ENCODE assay signal across 8 cellular contexts in genomic region chr9:87792831-87793288, GRCh38.
DNase-seq lines count a peak whose midpoint lies in the region; ATAC-seq and TF ChIP-seq lines count a peak whose summit lies in the region.

No MANE protein-coding gene starts in this region.

- H3K4me3 ChIP-seq in colonic mucosa = no peak overlapping the region
- no peak overlapping the region for H3K4me3 ChIP-seq in upper lobe of right lung

- H3K9ac ChIP-seq in colonic mucosa (ENCODE audit: low read depth in 2 of 2, low read length in 2 of 2) = no peak overlapping the region

- peak; percentile 89 for ATAC-seq in HG03159 (IDR thresholded peaks at IDR 0.05; ENCODE audit: unreplicated experiment)
- ATAC-seq in SK-N-SH treated with all-trans-retinoic acid at 6 μM for 48 hours = peak; percentile 32; the same call in 1 of the 3 replicates
- peak; percentile 98 for ATAC-seq in upper lobe of right lung

- peak; percentile 45 for DNase-seq in stimulated activated naive CD4-positive, alpha-beta T cell treated with Interleukin-2 at 50 U/mL for 16 hours (lab: John Stamatoyannopoulos, UW)
- DNase-seq in stimulated activated naive CD4-positive, alpha-beta T cell (lab: John Stamatoyannopoulos, UW) = no peak
- DNase-seq in colonic mucosa (peak; percentile 50), mucosa of gallbladder (ENCODE audit: low spot score) (peak; percentile 40), upper lobe of right lung (peak; percentile 81), NCI-H2081 treated with DMSO at 0.1 percent for 48 hours (lab: John Stamatoyannopoulos, UW) (no peak)

- no peaks in the 10 kb centered on the region for H3K4me1 ChIP-seq in colonic mucosa
- H3K4me1 ChIP-seq in upper lobe of right lung = no peaks in the 10 kb centered on the region

- H3K9me3 ChIP-seq in colonic mucosa = no peaks in the 10 kb centered on the region
- H3K9me3 ChIP-seq in upper lobe of right lung = no peaks in the 10 kb centered on the region

- H3K27me3 ChIP-seq in colonic mucosa (no peaks in the 10 kb centered on the region), upper lobe of right lung (no peaks in the 10 kb centered on the region)

- intact Hi-C loops in colonic mucosa (cut with DNase I) (no loop called here), upper lobe of right lung (cut with DNase I) (no loop called here)

- TF ChIP-seq CTCF in colonic mucosa (IDR thresholded peaks at IDR 0.05) (no peak), upper lobe of right lung (IDR thresholded peaks at IDR 0.05) (peak; percentile 26)

- H3K36me3 ChIP-seq in colonic mucosa (no peaks in the 10 kb centered on the region), upper lobe of right lung (no peaks in the 10 kb centered on the region)

- H3K27ac ChIP-seq in colonic mucosa (peak overlapping the region; percentile 20), upper lobe of right lung (peak overlapping the region; percentile 67)

TF ChIP-seq in SK-N-SH treated with all-trans-retinoic acid at 6 μM for 48 hours, 23 proteins besides CTCF, POLR2A, EP300 and RAD21:
- no peak for TF ChIP-seq ZFP3 (CRISPR knock-in tag; IDR thresholded peaks at IDR 0.05)
- no peak for TF ChIP-seq ZNF8 (CRISPR knock-in tag; IDR thresholded peaks at IDR 0.05)
- TF ChIP-seq ISL1 (CRISPR knock-in tag; IDR thresholded peaks at IDR 0.05) = no peak
- TF ChIP-seq, protein P1, sequence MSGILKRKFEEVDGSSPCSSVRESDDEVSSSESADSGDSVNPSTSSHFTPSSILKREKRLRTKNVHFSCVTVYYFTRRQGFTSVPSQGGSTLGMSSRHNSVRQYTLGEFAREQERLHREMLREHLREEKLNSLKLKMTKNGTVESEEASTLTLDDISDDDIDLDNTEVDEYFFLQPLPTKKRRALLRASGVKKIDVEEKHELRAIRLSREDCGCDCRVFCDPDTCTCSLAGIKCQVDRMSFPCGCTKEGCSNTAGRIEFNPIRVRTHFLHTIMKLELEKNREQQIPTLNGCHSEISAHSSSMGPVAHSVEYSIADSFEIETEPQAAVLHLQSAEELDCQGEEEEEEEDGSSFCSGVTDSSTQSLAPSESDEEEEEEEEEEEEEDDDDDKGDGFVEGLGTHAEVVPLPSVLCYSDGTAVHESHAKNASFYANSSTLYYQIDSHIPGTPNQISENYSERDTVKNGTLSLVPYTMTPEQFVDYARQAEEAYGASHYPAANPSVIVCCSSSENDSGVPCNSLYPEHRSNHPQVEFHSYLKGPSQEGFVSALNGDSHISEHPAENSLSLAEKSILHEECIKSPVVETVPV (CRISPR knock-in tag; IDR thresholded peaks at IDR 0.05) = no peak
- no peak for TF ChIP-seq ARNTL (CRISPR knock-in tag; IDR thresholded peaks at IDR 0.05; ENCODE audit: borderline replicate concordance, low read depth)
- TF ChIP-seq, protein P2, sequence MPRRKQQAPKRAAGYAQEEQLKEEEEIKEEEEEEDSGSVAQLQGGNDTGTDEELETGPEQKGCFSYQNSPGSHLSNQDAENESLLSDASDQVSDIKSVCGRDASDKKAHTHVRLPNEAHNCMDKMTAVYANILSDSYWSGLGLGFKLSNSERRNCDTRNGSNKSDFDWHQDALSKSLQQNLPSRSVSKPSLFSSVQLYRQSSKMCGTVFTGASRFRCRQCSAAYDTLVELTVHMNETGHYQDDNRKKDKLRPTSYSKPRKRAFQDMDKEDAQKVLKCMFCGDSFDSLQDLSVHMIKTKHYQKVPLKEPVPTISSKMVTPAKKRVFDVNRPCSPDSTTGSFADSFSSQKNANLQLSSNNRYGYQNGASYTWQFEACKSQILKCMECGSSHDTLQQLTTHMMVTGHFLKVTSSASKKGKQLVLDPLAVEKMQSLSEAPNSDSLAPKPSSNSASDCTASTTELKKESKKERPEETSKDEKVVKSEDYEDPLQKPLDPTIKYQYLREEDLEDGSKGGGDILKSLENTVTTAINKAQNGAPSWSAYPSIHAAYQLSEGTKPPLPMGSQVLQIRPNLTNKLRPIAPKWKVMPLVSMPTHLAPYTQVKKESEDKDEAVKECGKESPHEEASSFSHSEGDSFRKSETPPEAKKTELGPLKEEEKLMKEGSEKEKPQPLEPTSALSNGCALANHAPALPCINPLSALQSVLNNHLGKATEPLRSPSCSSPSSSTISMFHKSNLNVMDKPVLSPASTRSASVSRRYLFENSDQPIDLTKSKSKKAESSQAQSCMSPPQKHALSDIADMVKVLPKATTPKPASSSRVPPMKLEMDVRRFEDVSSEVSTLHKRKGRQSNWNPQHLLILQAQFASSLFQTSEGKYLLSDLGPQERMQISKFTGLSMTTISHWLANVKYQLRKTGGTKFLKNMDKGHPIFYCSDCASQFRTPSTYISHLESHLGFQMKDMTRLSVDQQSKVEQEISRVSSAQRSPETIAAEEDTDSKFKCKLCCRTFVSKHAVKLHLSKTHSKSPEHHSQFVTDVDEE (CRISPR knock-in tag; IDR thresholded peaks at IDR 0.05) = no peak
- TF ChIP-seq BACH2 (CRISPR knock-in tag; IDR thresholded peaks at IDR 0.05; ENCODE audit: borderline replicate concordance) = no peak
- TF ChIP-seq CSDC2 (CRISPR knock-in tag; IDR thresholded peaks at IDR 0.05) = no peak
- TF ChIP-seq, protein P3, sequence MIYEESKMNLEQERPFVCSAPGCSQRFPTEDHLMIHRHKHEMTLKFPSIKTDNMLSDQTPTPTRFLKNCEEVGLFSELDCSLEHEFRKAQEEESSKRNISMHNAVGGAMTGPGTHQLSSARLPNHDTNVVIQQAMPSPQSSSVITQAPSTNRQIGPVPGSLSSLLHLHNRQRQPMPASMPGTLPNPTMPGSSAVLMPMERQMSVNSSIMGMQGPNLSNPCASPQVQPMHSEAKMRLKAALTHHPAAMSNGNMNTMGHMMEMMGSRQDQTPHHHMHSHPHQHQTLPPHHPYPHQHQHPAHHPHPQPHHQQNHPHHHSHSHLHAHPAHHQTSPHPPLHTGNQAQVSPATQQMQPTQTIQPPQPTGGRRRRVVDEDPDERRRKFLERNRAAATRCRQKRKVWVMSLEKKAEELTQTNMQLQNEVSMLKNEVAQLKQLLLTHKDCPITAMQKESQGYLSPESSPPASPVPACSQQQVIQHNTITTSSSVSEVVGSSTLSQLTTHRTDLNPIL (CRISPR knock-in tag; IDR thresholded peaks at IDR 0.05; ENCODE audit: low read depth) = no peak
- TF ChIP-seq TOX (CRISPR knock-in tag; IDR thresholded peaks at IDR 0.05; ENCODE audit: borderline replicate concordance) = no peak
- TF ChIP-seq OSR1 (CRISPR knock-in tag; IDR thresholded peaks at IDR 0.05) = no peak
- TF ChIP-seq ZNF70 (CRISPR knock-in tag; IDR thresholded peaks at IDR 0.05) = no peak
- TF ChIP-seq ZC3H10 (CRISPR knock-in tag; IDR thresholded peaks at IDR 0.05) = no peak
- TF ChIP-seq ZFP30 (CRISPR knock-in tag; IDR thresholded peaks at IDR 0.05) = no peak
- no peak for TF ChIP-seq POU6F1 (CRISPR knock-in tag; IDR thresholded peaks at IDR 0.05; ENCODE audit: borderline replicate concordance, low read depth)
- TF ChIP-seq GLIS3 (CRISPR knock-in tag; IDR thresholded peaks at IDR 0.05) = no peak
- no peak for TF ChIP-seq TCF4 (CRISPR knock-in tag; IDR thresholded peaks at IDR 0.05; ENCODE audit: borderline replicate concordance)
- no peak for TF ChIP-seq RARB (CRISPR knock-in tag; IDR thresholded peaks at IDR 0.05)
- no peak for TF ChIP-seq PPARA (CRISPR knock-in tag; IDR thresholded peaks at IDR 0.05; ENCODE audit: borderline replicate concordance)

Comparison
In these comparisons a context has a peak if more than half of its experiments do, and no peak if none do; other contexts are left out.
1. DNase-seq: peak in stimulated activated naive CD4-positive, alpha-beta T cell treated with Interleukin-2 at 50 U/mL for 16 hours (single experiment), colonic mucosa (single experiment), mucosa of gallbladder (single experiment) and upper lobe of right lung (single experiment); none in stimulated activated naive CD4-positive, alpha-beta T cell (0 of 6) and NCI-H2081 treated with DMSO at 0.1 percent for 48 hours (single experiment).
2. ATAC-seq: peak in every context shown above with its lines; median percentile 98 in upper lobe of right lung; 89 in HG03159; 32 in SK-N-SH treated with all-trans-retinoic acid at 6 μM for 48 hours.